ENCODE assay signal across 10 cellular contexts in the genomic region with DNA sequence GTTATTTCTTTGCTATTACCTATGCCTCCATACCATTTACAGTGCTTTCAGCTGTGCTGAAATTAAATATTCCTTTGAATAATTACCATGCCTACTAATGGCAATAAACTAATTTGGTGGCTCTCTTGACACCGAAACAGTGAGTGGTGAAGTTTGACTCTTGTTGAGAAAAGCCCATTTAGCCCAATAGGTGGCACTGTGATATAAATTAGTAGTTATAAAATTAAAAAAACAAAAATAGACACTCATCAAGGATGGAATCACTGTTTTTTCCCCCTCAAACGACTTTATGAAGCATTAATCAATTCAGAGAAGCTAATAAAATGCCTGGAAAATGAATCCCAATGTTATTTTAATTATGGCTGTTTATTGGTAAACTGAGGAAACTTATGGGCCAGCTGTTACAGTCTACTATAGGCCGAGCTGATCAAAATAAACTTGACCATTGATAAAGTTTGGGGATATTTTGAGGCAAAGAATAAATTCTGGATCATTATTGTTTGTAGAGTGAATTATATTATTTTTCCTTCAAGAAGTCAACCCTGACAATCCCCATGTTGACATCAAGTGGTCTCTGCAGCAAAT.
A peak's percentile ranks its signal among the peaks of the same experiment; 100 is the strongest.
DNase-seq lines count a peak whose midpoint lies in the region; ATAC-seq and TF ChIP-seq lines count a peak whose summit lies in the region.
"Had no signal": no experiment of that assay in that cellular context is flagged by ENCODE, and none has a peak within 500 bp of the region (broad histone marks: within the 10 kb centered on the region; RNA-seq: fewer than 3 reads in every experiment).

No MANE protein-coding gene starts in this region.

- H3K27me3 Mint-ChIP-seq in MCF 10A (ENCODE audit: insufficient read depth, unreplicated experiment) = no peaks in the 10 kb centered on the region

- POLR2A ChIA-PET in MCF 10A (lab: Yijun Ruan, JAX) = no interaction called here

- no peak overlapping the region for H3K27ac Mint-ChIP-seq in MCF 10A (ENCODE audit: low read depth, unreplicated experiment)

- H3K4me3 Mint-ChIP-seq in MCF 10A (ENCODE audit: unreplicated experiment) = no peak overlapping the region

- 47 to 49% methylated on average over 3 of the region's 3 CpGs for WGBS in tibial nerve, 2 donors

- H3K27ac ChIP-seq in breast epithelium (no peak overlapping the region), tibial nerve (no peak overlapping the region), vagina (no peak overlapping the region)

- TF ChIP-seq POLR2A in breast epithelium (IDR thresholded peaks at IDR 0.05) = no peak
- no peak for TF ChIP-seq POLR2A in tibial nerve (IDR thresholded peaks at IDR 0.05)
- TF ChIP-seq POLR2A in vagina (IDR thresholded peaks at IDR 0.05) = no peak

- H3K4me1 Mint-ChIP-seq in MCF 10A (ENCODE audit: insufficient read depth, unreplicated experiment) = no peaks in the 10 kb centered on the region

- no peaks in the 10 kb centered on the region for H3K36me3 ChIP-seq in breast epithelium
- H3K36me3 ChIP-seq in NT2/D1 (ENCODE audit: insufficient read depth, insufficient read length, low read length) = no peaks in the 10 kb centered on the region
- no peaks in the 10 kb centered on the region for H3K36me3 ChIP-seq in tibial nerve
- no peaks in the 10 kb centered on the region for H3K36me3 ChIP-seq in vagina

- H3K27me3 ChIP-seq in breast epithelium (no peaks in the 10 kb centered on the region), NT2/D1 (ENCODE audit: insufficient read depth, insufficient read length) (no peaks in the 10 kb centered on the region), tibial nerve (no peaks in the 10 kb centered on the region), vagina (no peaks in the 10 kb centered on the region)

- no peak overlapping the region for H3K4me3 ChIP-seq in breast epithelium
- H3K4me3 ChIP-seq in NT2/D1 (ENCODE audit: insufficient read length, low read depth) = no peak overlapping the region
- H3K4me3 ChIP-seq in fibroblast of mammary gland (ENCODE audit: control insufficient read depth, low read depth, low read length) = no peak overlapping the region
- H3K4me3 ChIP-seq in tibial nerve = no peak overlapping the region
- H3K4me3 ChIP-seq in vagina = no peak overlapping the region

- CTCF ChIA-PET in MCF 10A (lab: Yijun Ruan, JAX) = interaction anchor here (0.6 to 2.0 kb wide), 23 partner anchors 12 to 1887 kb away, joined by 3 to 6 read pairs (median 3); no protein-coding TSS in a partner anchor

- no peaks in the 10 kb centered on the region for H3K36me3 Mint-ChIP-seq in MCF 10A (ENCODE audit: insufficient read depth, unreplicated experiment)

- ATAC-seq in GM21737 (IDR thresholded peaks at IDR 0.05; ENCODE audit: unreplicated experiment) (no peak), HG03045 (IDR thresholded peaks at IDR 0.05; ENCODE audit: unreplicated experiment) (no peak)

- no TSS peak for BruUV-seq in MCF 10A (replicated peaks; lab: Mats Ljungman, UMichigan)

- TF ChIP-seq CTCF in MCF 10A (IDR thresholded peaks at IDR 0.05; ENCODE audit: unreplicated experiment) (peak; percentile 29), breast epithelium (IDR thresholded peaks at IDR 0.05) (peak in 1 of 3 donors; percentile 19), fibroblast of mammary gland (conservative IDR thresholded peaks at IDR 0.05; ENCODE audit: control insufficient read depth, insufficient read depth, low read depth, low read length) (peak; percentile 59), tibial nerve (IDR thresholded peaks at IDR 0.05) (peak in 3 of 5 experiments; percentile 6 to 24 (median 14)), vagina (IDR thresholded peaks at IDR 0.05) (no peak)

- TF ChIP-seq EP300 in tibial nerve (IDR thresholded peaks at IDR 0.05) = no peak

- no peaks in the 10 kb centered on the region for H3K9me3 Mint-ChIP-seq in MCF 10A (ENCODE audit: unreplicated experiment)

- DNase-seq in MCF 10A (ENCODE audit: unreplicated experiment) = peak; percentile 42
- DNase-seq in breast epithelium (ENCODE audit: low spot score in 2 of 2) = no peak
- peak; percentile 5 for DNase-seq in NT2/D1 (ENCODE audit: low read depth, low spot score)
- DNase-seq in fibroblast of mammary gland (ENCODE audit: low read depth) = peak; percentile 30
- DNase-seq in tibial nerve (ENCODE audit: low spot score in 2 of 2) = no peak
- no peak for DNase-seq in vagina (ENCODE audit: extremely low spot score in 2 of 2)
- DNase-seq: activated CD4-positive, alpha-beta T cell treated with anti-CD3 and anti-CD28 coated beads for 1 hour; EL had no signal

- no peaks in the 10 kb centered on the region for H3K9me3 ChIP-seq in breast epithelium
- H3K9me3 ChIP-seq in NT2/D1 (ENCODE audit: insufficient read depth, low read length) = no peaks in the 10 kb centered on the region
- no peaks in the 10 kb centered on the region for H3K9me3 ChIP-seq in tibial nerve
- no peaks in the 10 kb centered on the region for H3K9me3 ChIP-seq in vagina

- intact Hi-C loops in MCF 10A (cut with micrococcal nuclease) = loop anchor here (1.0 to 10.0 kb wide), 4 partner anchors 138 to 1888 kb away; no protein-coding TSS in a partner anchor
- intact Hi-C loops in breast epithelium (cut with DNase I; ENCODE audit: low total_unique reads) = no loop called here
- intact Hi-C loops in vagina (cut with DNase I) = no loop called here

- H3K4me1 ChIP-seq in breast epithelium = no peaks in the 10 kb centered on the region
- H3K4me1 ChIP-seq in NT2/D1 (ENCODE audit: insufficient read depth, insufficient read length) = no peaks in the 10 kb centered on the region
- H3K4me1 ChIP-seq in tibial nerve = no peaks in the 10 kb centered on the region
- H3K4me1 ChIP-seq in vagina = no peaks in the 10 kb centered on the region

- H3K9ac ChIP-seq in NT2/D1 (ENCODE audit: insufficient read length, low read depth) = no peak overlapping the region

Comparison
In these comparisons a context has a peak if more than half of its experiments do, and no peak if none do; other contexts are left out.
1. DNase-seq: peak in MCF 10A (single experiment), NT2/D1 (single experiment) and fibroblast of mammary gland (single experiment); none in breast epithelium (0 of 2), tibial nerve (0 of 2) and vagina (0 of 2).
2. CTCF ChIP-seq: peak in MCF 10A (single experiment), fibroblast of mammary gland (single experiment) and tibial nerve (3 of 5); none in vagina (0 of 3).